In the genomic region with DNA sequence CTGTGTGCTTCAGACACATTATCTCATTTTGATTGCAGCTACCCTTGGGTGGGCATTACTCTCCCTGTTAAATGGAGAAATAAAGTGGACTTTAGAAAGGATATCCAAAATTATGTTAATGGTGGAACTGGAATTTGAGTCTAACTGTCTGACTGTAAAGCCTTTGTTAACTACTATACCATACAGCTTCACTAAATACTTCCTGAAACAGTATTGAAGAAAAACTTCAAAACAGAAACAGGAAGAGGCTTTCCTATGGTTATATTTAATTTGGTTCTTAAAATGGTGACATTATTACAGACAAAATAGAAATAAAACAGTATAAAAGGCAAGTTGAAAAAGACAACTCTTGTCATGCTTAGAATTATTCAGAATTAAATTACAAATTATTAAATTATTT, we compare ENCODE assay signal across 2 cellular contexts.
TF ChIP-seq lines count a peak whose summit lies in the region.

No MANE protein-coding gene starts in this region.

TF ChIP-seq in HCT116, 20 proteins besides CTCF, POLR2A, EP300 and RAD21:
- no peak for TF ChIP-seq ZFX (IDR thresholded peaks at IDR 0.05)
- no peak for TF ChIP-seq EZH2 (IDR thresholded peaks at IDR 0.05)
- no peak for TF ChIP-seq JUND (IDR thresholded peaks at IDR 0.05)
- no peak for TF ChIP-seq CEBPB (IDR thresholded peaks at IDR 0.05; ENCODE audit: low read depth)
- TF ChIP-seq POLR2AphosphoS5 (IDR thresholded peaks at IDR 0.05; ENCODE audit: low read depth, low read length): no peak
- TF ChIP-seq, protein P1, sequence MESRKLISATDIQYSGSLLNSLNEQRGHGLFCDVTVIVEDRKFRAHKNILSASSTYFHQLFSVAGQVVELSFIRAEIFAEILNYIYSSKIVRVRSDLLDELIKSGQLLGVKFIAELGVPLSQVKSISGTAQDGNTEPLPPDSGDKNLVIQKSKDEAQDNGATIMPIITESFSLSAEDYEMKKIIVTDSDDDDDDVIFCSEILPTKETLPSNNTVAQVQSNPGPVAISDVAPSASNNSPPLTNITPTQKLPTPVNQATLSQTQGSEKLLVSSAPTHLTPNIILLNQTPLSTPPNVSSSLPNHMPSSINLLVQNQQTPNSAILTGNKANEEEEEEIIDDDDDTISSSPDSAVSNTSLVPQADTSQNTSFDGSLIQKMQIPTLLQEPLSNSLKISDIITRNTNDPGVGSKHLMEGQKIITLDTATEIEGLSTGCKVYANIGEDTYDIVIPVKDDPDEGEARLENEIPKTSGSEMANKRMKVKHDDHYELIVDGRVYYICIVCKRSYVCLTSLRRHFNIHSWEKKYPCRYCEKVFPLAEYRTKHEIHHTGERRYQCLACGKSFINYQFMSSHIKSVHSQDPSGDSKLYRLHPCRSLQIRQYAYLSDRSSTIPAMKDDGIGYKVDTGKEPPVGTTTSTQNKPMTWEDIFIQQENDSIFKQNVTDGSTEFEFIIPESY (IDR thresholded peaks at IDR 0.05; ENCODE audit: extremely low read depth, insufficient replicate concordance, low read length): no peak
- TF ChIP-seq CBX3 (IDR thresholded peaks at IDR 0.05; ENCODE audit: low read depth): no peak
- no peak for TF ChIP-seq YY1 (IDR thresholded peaks at IDR 0.05; ENCODE audit: extremely low read depth, insufficient replicate concordance, low read depth, low read length)
- no peak for TF ChIP-seq SIN3A (IDR thresholded peaks at IDR 0.05; ENCODE audit: low read depth)
- TF ChIP-seq, protein P2, sequence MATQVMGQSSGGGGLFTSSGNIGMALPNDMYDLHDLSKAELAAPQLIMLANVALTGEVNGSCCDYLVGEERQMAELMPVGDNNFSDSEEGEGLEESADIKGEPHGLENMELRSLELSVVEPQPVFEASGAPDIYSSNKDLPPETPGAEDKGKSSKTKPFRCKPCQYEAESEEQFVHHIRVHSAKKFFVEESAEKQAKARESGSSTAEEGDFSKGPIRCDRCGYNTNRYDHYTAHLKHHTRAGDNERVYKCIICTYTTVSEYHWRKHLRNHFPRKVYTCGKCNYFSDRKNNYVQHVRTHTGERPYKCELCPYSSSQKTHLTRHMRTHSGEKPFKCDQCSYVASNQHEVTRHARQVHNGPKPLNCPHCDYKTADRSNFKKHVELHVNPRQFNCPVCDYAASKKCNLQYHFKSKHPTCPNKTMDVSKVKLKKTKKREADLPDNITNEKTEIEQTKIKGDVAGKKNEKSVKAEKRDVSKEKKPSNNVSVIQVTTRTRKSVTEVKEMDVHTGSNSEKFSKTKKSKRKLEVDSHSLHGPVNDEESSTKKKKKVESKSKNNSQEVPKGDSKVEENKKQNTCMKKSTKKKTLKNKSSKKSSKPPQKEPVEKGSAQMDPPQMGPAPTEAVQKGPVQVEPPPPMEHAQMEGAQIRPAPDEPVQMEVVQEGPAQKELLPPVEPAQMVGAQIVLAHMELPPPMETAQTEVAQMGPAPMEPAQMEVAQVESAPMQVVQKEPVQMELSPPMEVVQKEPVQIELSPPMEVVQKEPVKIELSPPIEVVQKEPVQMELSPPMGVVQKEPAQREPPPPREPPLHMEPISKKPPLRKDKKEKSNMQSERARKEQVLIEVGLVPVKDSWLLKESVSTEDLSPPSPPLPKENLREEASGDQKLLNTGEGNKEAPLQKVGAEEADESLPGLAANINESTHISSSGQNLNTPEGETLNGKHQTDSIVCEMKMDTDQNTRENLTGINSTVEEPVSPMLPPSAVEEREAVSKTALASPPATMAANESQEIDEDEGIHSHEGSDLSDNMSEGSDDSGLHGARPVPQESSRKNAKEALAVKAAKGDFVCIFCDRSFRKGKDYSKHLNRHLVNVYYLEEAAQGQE (IDR thresholded peaks at IDR 0.05; ENCODE audit: low read depth): no peak
- TF ChIP-seq FOSL1 (IDR thresholded peaks at IDR 0.05; ENCODE audit: low read depth): no peak
- TF ChIP-seq, protein P3, sequence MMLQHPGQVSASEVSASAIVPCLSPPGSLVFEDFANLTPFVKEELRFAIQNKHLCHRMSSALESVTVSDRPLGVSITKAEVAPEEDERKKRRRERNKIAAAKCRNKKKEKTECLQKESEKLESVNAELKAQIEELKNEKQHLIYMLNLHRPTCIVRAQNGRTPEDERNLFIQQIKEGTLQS (IDR thresholded peaks at IDR 0.05): no peak

TF ChIP-seq in K562, 482 proteins besides CTCF, POLR2A, EP300 and RAD21:
- 0 out of 2 replicates have a peak, but pooled peaks have one; percentile 31 for TF ChIP-seq ELF1 (tag; IDR thresholded peaks at IDR 0.05)
- TF ChIP-seq, protein P4, sequence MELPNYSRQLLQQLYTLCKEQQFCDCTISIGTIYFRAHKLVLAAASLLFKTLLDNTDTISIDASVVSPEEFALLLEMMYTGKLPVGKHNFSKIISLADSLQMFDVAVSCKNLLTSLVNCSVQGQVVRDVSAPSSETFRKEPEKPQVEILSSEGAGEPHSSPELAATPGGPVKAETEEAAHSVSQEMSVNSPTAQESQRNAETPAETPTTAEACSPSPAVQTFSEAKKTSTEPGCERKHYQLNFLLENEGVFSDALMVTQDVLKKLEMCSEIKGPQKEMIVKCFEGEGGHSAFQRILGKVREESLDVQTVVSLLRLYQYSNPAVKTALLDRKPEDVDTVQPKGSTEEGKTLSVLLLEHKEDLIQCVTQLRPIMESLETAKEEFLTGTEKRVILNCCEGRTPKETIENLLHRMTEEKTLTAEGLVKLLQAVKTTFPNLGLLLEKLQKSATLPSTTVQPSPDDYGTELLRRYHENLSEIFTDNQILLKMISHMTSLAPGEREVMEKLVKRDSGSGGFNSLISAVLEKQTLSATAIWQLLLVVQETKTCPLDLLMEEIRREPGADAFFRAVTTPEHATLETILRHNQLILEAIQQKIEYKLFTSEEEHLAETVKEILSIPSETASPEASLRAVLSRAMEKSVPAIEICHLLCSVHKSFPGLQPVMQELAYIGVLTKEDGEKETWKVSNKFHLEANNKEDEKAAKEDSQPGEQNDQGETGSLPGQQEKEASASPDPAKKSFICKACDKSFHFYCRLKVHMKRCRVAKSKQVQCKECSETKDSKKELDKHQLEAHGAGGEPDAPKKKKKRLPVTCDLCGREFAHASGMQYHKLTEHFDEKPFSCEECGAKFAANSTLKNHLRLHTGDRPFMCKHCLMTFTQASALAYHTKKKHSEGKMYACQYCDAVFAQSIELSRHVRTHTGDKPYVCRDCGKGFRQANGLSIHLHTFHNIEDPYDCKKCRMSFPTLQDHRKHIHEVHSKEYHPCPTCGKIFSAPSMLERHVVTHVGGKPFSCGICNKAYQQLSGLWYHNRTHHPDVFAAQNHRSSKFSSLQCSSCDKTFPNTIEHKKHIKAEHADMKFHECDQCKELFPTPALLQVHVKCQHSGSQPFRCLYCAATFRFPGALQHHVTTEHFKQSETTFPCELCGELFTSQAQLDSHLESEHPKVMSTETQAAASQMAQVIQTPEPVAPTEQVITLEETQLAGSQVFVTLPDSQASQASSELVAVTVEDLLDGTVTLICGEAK (IDR thresholded peaks at IDR 0.05): no peak
- TF ChIP-seq, protein P4 (CRISPR knock-in tag; IDR thresholded peaks at IDR 0.05): no peak
TF ChIP-seq in K562: peak in this region for 1.
